In the genomic region with DNA sequence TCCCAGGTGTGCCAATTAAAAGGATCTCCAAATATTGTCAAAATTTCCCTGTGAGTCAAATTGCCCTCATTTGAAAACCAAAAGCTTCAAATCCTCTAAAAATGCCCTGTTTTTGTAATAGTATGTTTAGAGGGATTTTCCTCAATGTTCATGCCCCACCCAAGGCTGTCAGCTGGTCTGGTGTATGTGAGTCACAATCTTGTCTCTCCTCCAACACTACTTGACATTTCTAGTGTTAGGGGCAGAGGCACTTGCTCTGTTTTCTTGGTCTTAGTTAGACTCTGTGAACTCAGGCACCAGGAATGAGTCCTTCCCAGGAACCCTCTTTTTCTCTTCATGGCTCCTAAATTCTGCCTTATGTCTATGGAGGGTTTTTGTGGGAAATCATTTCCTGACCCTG, we compare ENCODE assay signal across 32 cellular contexts.
DNase-seq lines count a peak whose midpoint lies in the region; ATAC-seq and TF ChIP-seq lines count a peak whose summit lies in the region.
"Had no signal": no experiment of that assay in that cellular context is flagged by ENCODE, and none has a peak within 500 bp of the region (broad histone marks: within the 10 kb centered on the region; RNA-seq: fewer than 3 reads in every experiment).

No MANE protein-coding gene starts in this region.

- H3K4me1 ChIP-seq in PC-3 (ENCODE audit: insufficient read depth, low read length) (no peaks in the 10 kb centered on the region), prostate gland (replicated peaks) (no peaks in the 10 kb centered on the region)
- H3K4me1 ChIP-seq: Caco-2, gastroesophageal sphincter, left ventricle myocardium inferior, stomach, tibial nerve had no signal

- H3K9ac ChIP-seq in PC-3 (ENCODE audit: low read length) = no peak overlapping the region

- H3K4me2 ChIP-seq in PC-3 (ENCODE audit: low read length) = no peak overlapping the region

- no peak overlapping the region for H2AFZ ChIP-seq in PC-3 (ENCODE audit: low read length)

- BruUV-seq in PC-3 (replicated peaks; lab: Mats Ljungman, UMichigan) = no TSS peak

- intact Hi-C loops in PC-3 (cut with micrococcal nuclease) = no loop called here
- intact Hi-C loops in prostate gland (cut with DNase I) = no loop called here

- H3K27me3 ChIP-seq in PC-3 (ENCODE audit: low read length) (no peaks in the 10 kb centered on the region), prostate gland (replicated peaks; ENCODE audit: insufficient read depth) (no peaks in the 10 kb centered on the region)
- H3K27me3 ChIP-seq: gastroesophageal sphincter, stomach, tibial nerve had no signal

- TF ChIP-seq POLR2A in prostate gland (IDR thresholded peaks at IDR 0.05) = no peak

- H3K4me3 ChIP-seq in PC-3 (ENCODE audit: low read length) = no peak overlapping the region
- H3K4me3 ChIP-seq in retinal pigment epithelial cell (ENCODE audit: low read length) = no peak overlapping the region
- no peak overlapping the region for H3K4me3 ChIP-seq in prostate gland
- H3K4me3 ChIP-seq: gastroesophageal sphincter, left ventricle myocardium inferior, stomach, tibial nerve had no signal

- no peaks in the 10 kb centered on the region for H3K79me2 ChIP-seq in PC-3 (ENCODE audit: low read length)

- H3K27ac ChIP-seq in PC-3 (ENCODE audit: low read length) = no peak overlapping the region
- H3K27ac ChIP-seq in prostate gland = no peak overlapping the region
- H3K27ac ChIP-seq: gastroesophageal sphincter, left ventricle myocardium inferior, stomach, tibial nerve had no signal

- ATAC-seq in PC-3 (peak; percentile 67), HG02981 (IDR thresholded peaks at IDR 0.05; ENCODE audit: unreplicated experiment) (no peak), HG03097 (IDR thresholded peaks at IDR 0.05; ENCODE audit: low FRiP score, unreplicated experiment) (no peak)
- ATAC-seq: activated CD4-positive, alpha-beta T cell treated with anti-CD3 and anti-CD28 coated beads for 36 hours; gastroesophageal sphincter; natural killer cell treated with Interleukin-12 subunit alpha and Interleukin-12 subunit beta and Interleukin-15 and Interleukin-18, amount 100 ng/mL, for 72 hours; Panc1 had no signal

- no peaks in the 10 kb centered on the region for H4K20me1 ChIP-seq in PC-3 (ENCODE audit: low read length)

- H3K36me3 ChIP-seq in PC-3 (ENCODE audit: low read depth, low read length) (no peaks in the 10 kb centered on the region), prostate gland (no peaks in the 10 kb centered on the region)
- H3K36me3 ChIP-seq: gastroesophageal sphincter, left ventricle myocardium inferior, stomach, tibial nerve had no signal

- no peaks in the 10 kb centered on the region for H3K9me3 ChIP-seq in PC-3 (ENCODE audit: low read length)
- H3K9me3 ChIP-seq in prostate gland = no peaks in the 10 kb centered on the region
- H3K9me3 ChIP-seq: gastroesophageal sphincter, stomach had no signal

- DNase-seq in EH (ENCODE audit: low read depth) (peak; percentile 1), PC-3 (peak; percentile 23), fibroblast of peridontal ligament (ENCODE audit: extremely low read depth) (peak; percentile 64), retinal pigment epithelial cell (ENCODE audit: low read depth) (peak; percentile 26), prostate gland (ENCODE audit: low spot score) (no peak), GM13977 (ENCODE audit: low spot score) (no peak)
- DNase-seq: ACHN; activated CD4-positive, alpha-beta T cell treated with anti-CD3 and anti-CD28 coated beads for 36 hours; activated CD8-positive, alpha-beta memory T cell treated with anti-CD3 and anti-CD28 coated beads for 24 hours; activated effector memory CD4-positive, alpha-beta T cell treated with Interleukin-2 at 50 U/mL for 16 hours; activated naive CD8-positive, alpha-beta T cell treated with anti-CD3 and anti-CD28 coated beads, Interleukin-2, amount 10 ng/mL, durations not matched to agents 7 days and 5 days; C1 segment of cervical spinal cord; Caco-2; DMS79; effector CD4-positive, alpha-beta T cell; HFFc6; hippocampal formation; immature natural killer cell; left ventricle myocardium inferior; NCI-H1092 treated with DMSO at 0.1 percent for 48 hours; NCI-H187; NCI-H2171 treated with DMSO at 0.1 percent for 48 hours; NCI-H526; SHP77; small intestine; stomach had no signal

- CTCF ChIA-PET in PC-3 (lab: Charles Lee) = no interaction called here

- H3K9me2 ChIP-seq in PC-3 (replicated peaks; ENCODE audit: low read length) = no peaks in the 10 kb centered on the region

- TF ChIP-seq CTCF in PC-3 (conservative IDR thresholded peaks at IDR 0.05; ENCODE audit: low read depth, low read length) (no peak), retinal pigment epithelial cell (conservative IDR thresholded peaks at IDR 0.05; ENCODE audit: low read depth, low read length) (no peak), prostate gland (IDR thresholded peaks at IDR 0.05) (no peak), GM13977 (IDR thresholded peaks at IDR 0.05; ENCODE audit: extremely low read depth, insufficient read depth, missing control alignments) (no peak)

- in situ Hi-C loops in GM13977 (cut with MboI; ENCODE audit: low pct_unique_long_range_greater_than_20kb, low sequenced_read_pairs, unreplicated experiment) = no loop called here

- POLR2A ChIA-PET in PC-3 (lab: Charles Lee; ENCODE audit: unreplicated experiment) = no interaction called here

- H3F3A ChIP-seq in PC-3 (ENCODE audit: low read length, unreplicated experiment) = no peaks in the 10 kb centered on the region

Comparison
In these comparisons a context has a peak if more than half of its experiments do, and no peak if none do; other contexts are left out.
1. DNase-seq: peak in EH (single experiment), PC-3 (single experiment), fibroblast of peridontal ligament (single experiment) and retinal pigment epithelial cell (single experiment); none in prostate gland (single experiment) and GM13977 (single experiment).